1 cellular context compared by ENCODE assay signal in the genomic region with DNA sequence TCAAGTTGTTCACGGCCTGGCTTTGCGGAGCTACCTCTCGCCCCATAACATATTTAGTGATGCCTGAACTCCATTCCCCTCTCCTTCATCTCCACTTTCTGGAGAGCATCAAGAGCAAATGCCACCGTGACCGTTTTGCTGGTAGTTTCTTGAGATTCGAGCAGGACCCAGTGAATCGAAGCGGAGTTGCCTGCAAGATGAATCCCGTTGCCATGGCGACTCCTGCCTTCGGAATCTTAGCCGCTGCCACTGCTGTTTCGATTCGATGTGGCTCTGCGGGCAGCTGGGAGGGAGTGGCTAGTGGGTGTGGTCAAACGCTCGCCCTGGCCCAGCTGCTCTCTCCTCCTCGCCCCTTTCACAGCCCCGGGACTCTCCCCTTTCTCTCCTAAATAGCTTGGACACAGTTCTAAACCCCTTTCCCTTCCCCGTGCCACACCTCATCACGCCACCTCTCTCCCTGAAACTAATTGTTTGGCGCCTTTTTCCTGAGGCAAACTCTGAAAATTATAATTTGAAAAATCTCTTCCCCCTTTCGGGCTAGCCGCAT.
TF ChIP-seq lines count a peak whose summit lies in the region.

No MANE protein-coding gene starts in this region.

TF ChIP-seq in WTC11, 78 proteins besides CTCF, POLR2A, EP300 and RAD21 (continued from another document):
- TF ChIP-seq, protein P1, sequence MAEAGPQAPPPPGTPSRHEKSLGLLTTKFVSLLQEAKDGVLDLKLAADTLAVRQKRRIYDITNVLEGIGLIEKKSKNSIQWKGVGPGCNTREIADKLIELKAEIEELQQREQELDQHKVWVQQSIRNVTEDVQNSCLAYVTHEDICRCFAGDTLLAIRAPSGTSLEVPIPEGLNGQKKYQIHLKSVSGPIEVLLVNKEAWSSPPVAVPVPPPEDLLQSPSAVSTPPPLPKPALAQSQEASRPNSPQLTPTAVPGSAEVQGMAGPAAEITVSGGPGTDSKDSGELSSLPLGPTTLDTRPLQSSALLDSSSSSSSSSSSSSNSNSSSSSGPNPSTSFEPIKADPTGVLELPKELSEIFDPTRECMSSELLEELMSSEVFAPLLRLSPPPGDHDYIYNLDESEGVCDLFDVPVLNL (CRISPR knock-in tag; IDR thresholded peaks at IDR 0.05; ENCODE audit: borderline replicate concordance, low read depth), result no peak
- TF ChIP-seq TCF7 (CRISPR knock-in tag; IDR thresholded peaks at IDR 0.05; ENCODE audit: low read depth), result no peak
- no peak for TF ChIP-seq RORB (CRISPR knock-in tag; IDR thresholded peaks at IDR 0.05)
- no peak for TF ChIP-seq IRF2 (CRISPR knock-in tag; IDR thresholded peaks at IDR 0.05; ENCODE audit: borderline replicate concordance, low read depth)
